In genomic region chr1:59673575-59674467, GRCh38 we compare ENCODE assay signal across 13 cellular contexts.
DNase-seq lines count a peak whose midpoint lies in the region; ATAC-seq and TF ChIP-seq lines count a peak whose summit lies in the region.
"Had no signal": no experiment of that assay in that cellular context is flagged by ENCODE, and none has a peak within 500 bp of the region (broad histone marks: within the 10 kb centered on the region; RNA-seq: fewer than 3 reads in every experiment).

No MANE protein-coding gene starts in this region.

- TF ChIP-seq EP300 in sigmoid colon (IDR thresholded peaks at IDR 0.05): no peak

- in situ Hi-C loops in GM13977 (cut with MboI; ENCODE audit: low pct_unique_long_range_greater_than_20kb, low sequenced_read_pairs, unreplicated experiment): no loop called here

- H3K9me3 ChIP-seq in Caco-2 (no peaks in the 10 kb centered on the region), sigmoid colon (no peaks in the 10 kb centered on the region)

- CTCF ChIA-PET in Caco-2 (lab: Charles Lee): no interaction called here

- H3K4me3 Mint-ChIP-seq in Caco-2 (ENCODE audit: unreplicated experiment): no peak overlapping the region
- H3K4me3 Mint-ChIP-seq: activated naive CD4-positive, alpha-beta T cell treated with anti-CD3 and anti-CD28 coated beads for 36 hours; effector memory CD8-positive, alpha-beta T cell had no signal

- WGBS in sigmoid colon, 2 donors: 35 to 64% methylated on average over 16 of the region's 16 CpGs

- no peak overlapping the region for H3K4me3 ChIP-seq in Caco-2 (ENCODE audit: low read depth, low read length)
- no peak overlapping the region for H3K4me3 ChIP-seq in sigmoid colon

- H3K36me3 Mint-ChIP-seq in Caco-2 (ENCODE audit: insufficient read depth, unreplicated experiment): no peaks in the 10 kb centered on the region

- H3K4me1 ChIP-seq in Caco-2 (peaks cover 9% of the 10 kb centered on the region; the same call in 1 of the 2 replicates), sigmoid colon (peaks cover 0 to 54% (median 50%) of the 10 kb centered on the region in 4 donors)

- H3K27me3 Mint-ChIP-seq in Caco-2 (ENCODE audit: insufficient read depth, unreplicated experiment): no peaks in the 10 kb centered on the region
- H3K27me3 Mint-ChIP-seq: effector memory CD8-positive, alpha-beta T cell had no signal

- H3K27ac ChIP-seq in VCaP (peak overlapping the region; percentile 52), layer of hippocampus (ENCODE audit: low read depth, low read length) (peak overlapping the region; percentile 23), sigmoid colon (peak overlapping the region; percentile 64 to 76 (median 72))

- TF ChIP-seq CTCF in Caco-2 (IDR thresholded peaks at IDR 0.05; ENCODE audit: insufficient read depth in 1 of 2, low read depth in 1 of 2, low read length in 1 of 2, severe bottlenecking in 1 of 2, unreplicated experiment in 1 of 2): no peak
- TF ChIP-seq CTCF in VCaP (conservative IDR thresholded peaks at IDR 0.05): no peak
- TF ChIP-seq CTCF in sigmoid colon (IDR thresholded peaks at IDR 0.05): no peak
- no peak for TF ChIP-seq CTCF in GM13977 (IDR thresholded peaks at IDR 0.05; ENCODE audit: extremely low read depth, insufficient read depth, missing control alignments)

- H3K4me1 Mint-ChIP-seq in Caco-2 (ENCODE audit: low read depth, unreplicated experiment): peaks cover 16% of the 10 kb centered on the region

- intact Hi-C loops in Caco-2 (cut with micrococcal nuclease; ENCODE audit: unreplicated experiment) (no loop called here), sigmoid colon (cut with DNase I) (no loop called here)

- H3K9me3 Mint-ChIP-seq in Caco-2 (ENCODE audit: unreplicated experiment): no peaks in the 10 kb centered on the region
- H3K9me3 Mint-ChIP-seq: activated naive CD4-positive, alpha-beta T cell treated with anti-CD3 and anti-CD28 coated beads for 36 hours; effector memory CD8-positive, alpha-beta T cell had no signal

- H3K36me3 ChIP-seq in Caco-2 (ENCODE audit: control insufficient read depth, insufficient read depth, low read length): no peaks in the 10 kb centered on the region
- H3K36me3 ChIP-seq in sigmoid colon: no peaks in the 10 kb centered on the region

- DNase-seq in Caco-2 (peak; percentile 4 to 63), sigmoid colon (peak; percentile 74), NCI-H2107 (lab: John Stamatoyannopoulos, UW) (no peak), GM13977 (ENCODE audit: low spot score) (no peak)
- no peak for DNase-seq in central memory CD4-positive, alpha-beta T cell
- DNase-seq: activated CD4-positive, alpha-beta T cell treated with anti-CD3 and anti-CD28 coated beads for 48 hours; activated naive CD4-positive, alpha-beta T cell treated with anti-CD3 and anti-CD28 coated beads for 36 hours; effector memory CD8-positive, alpha-beta T cell; NCI-H2081 treated with DMSO at 0.1 percent for 48 hours; stimulated activated CD8-positive, alpha-beta memory T cell treated with anti-CD3 and anti-CD28 coated beads, Interleukin-4, amount 100 ng/mL, for 48 hours had no signal

- POLR2A ChIA-PET in Caco-2 (lab: Charles Lee): no interaction called here

- no peak for TF ChIP-seq POLR2A in sigmoid colon (IDR thresholded peaks at IDR 0.05)

- ATAC-seq in HG02588 (IDR thresholded peaks at IDR 0.05; ENCODE audit: unreplicated experiment): no peak
- ATAC-seq: effector memory CD8-positive, alpha-beta T cell had no signal

- H3K27ac Mint-ChIP-seq in Caco-2 (ENCODE audit: unreplicated experiment): peak overlapping the region; percentile 65
- H3K27ac Mint-ChIP-seq: activated naive CD4-positive, alpha-beta T cell treated with anti-CD3 and anti-CD28 coated beads for 36 hours; effector memory CD8-positive, alpha-beta T cell had no signal

- no peaks in the 10 kb centered on the region for H3K27me3 ChIP-seq in Caco-2 (replicated peaks; ENCODE audit: control insufficient read depth, insufficient read depth, low read length)
- H3K27me3 ChIP-seq in layer of hippocampus (ENCODE audit: control insufficient read depth, insufficient read depth, low read length): no peaks in the 10 kb centered on the region
- no peaks in the 10 kb centered on the region for H3K27me3 ChIP-seq in sigmoid colon

- BruUV-seq in Caco-2 (replicated peaks; lab: Mats Ljungman, UMichigan): no TSS peak

Comparison
In these comparisons a context has a peak if more than half of its experiments do, and no peak if none do; other contexts are left out.
1. DNase-seq: peak in Caco-2 (2 of 2) and sigmoid colon (single experiment); none in NCI-H2107 (single experiment), central memory CD4-positive, alpha-beta T cell (single experiment) and GM13977 (single experiment).
2. Peak in every context shown above with its lines, with median percentiles within 50 percentile points of each other: H3K27ac ChIP-seq.